18 cellular contexts compared by ENCODE assay signal in the genomic region with DNA sequence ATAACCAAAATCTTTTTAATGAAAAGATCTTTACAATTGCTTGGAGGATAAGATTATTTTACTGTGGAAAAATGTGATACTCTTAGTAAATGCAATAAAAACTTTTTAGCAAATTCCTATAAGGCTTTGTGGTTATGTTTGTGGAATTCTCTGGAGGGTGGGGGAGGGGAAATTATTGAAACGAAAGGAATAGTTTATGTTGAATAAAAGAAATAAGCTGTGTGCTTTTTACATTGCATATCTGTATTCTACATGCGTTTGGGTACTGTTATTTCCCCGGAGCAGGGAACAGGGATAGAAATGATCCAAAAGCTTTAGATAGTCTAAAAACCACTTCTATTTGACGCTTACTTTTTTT.
DNase-seq lines count a peak whose midpoint lies in the region; ATAC-seq and TF ChIP-seq lines count a peak whose summit lies in the region.
"Had no signal": no experiment of that assay in that cellular context is flagged by ENCODE, and none has a peak within 500 bp of the region (broad histone marks: within the 10 kb centered on the region; RNA-seq: fewer than 3 reads in every experiment).

No MANE protein-coding gene starts in this region.

- H2BK5ac ChIP-seq in IMR-90 (ENCODE audit: low read depth, low read length, poor library complexity, severe bottlenecking): no peak overlapping the region

- no peaks in the 10 kb centered on the region for H3K4me1 Mint-ChIP-seq in activated CD4-positive, alpha-beta memory T cell treated with anti-CD3 and anti-CD28 coated beads, Interleukin-2, amount 10 ng/mL, durations not matched to agents 7 days and 5 days

- no peak for TF ChIP-seq EP300 in suprapubic skin (IDR thresholded peaks at IDR 0.05)

- TF ChIP-seq CTCF in IMR-90 (conservative IDR thresholded peaks at IDR 0.05; ENCODE audit: low read depth, low read length): no peak
- TF ChIP-seq CTCF in retinal pigment epithelial cell (conservative IDR thresholded peaks at IDR 0.05; ENCODE audit: low read depth, low read length): no peak
- TF ChIP-seq CTCF in suprapubic skin (IDR thresholded peaks at IDR 0.05): no peak

- CTCF ChIA-PET in IMR-90 (lab: Yijun Ruan, JAX): interaction anchor here (1.2 to 2.5 kb wide), 2 partner anchors 28 to 173 kb away, joined by 3 to 6 read pairs; a partner anchor contains a TSS
- CTCF ChIA-PET in activated CD4-positive, alpha-beta memory T cell treated with anti-CD3 and anti-CD28 coated beads, Interleukin-2, amount 10 ng/mL, durations not matched to agents 7 days and 5 days (lab: Charles Lee): interaction anchor here (1.0 kb wide), 1 partner anchor 28 kb away, joined by 3 read pairs; a partner anchor contains a TSS

- 0 out of 2 replicates have a peak overlapping the region, but pooled peaks have one; percentile 4 for H2BK20ac ChIP-seq in IMR-90 (ENCODE audit: low read depth, low read length)

- no peaks in the 10 kb centered on the region for H3K27me3 ChIP-seq in BLaER1 treated with 17β-estradiol and CSF1 and Interleukin-3, amounts not matched to agents 10 nM and 100 nM
- H3K27me3 ChIP-seq in IMR-90 (ENCODE audit: control insufficient read depth, insufficient read depth, low read length) (no peaks in the 10 kb centered on the region), suprapubic skin (no peaks in the 10 kb centered on the region)
- H3K27me3 ChIP-seq: MG63 had no signal

- no peak overlapping the region for H2BK120ac ChIP-seq in IMR-90 (ENCODE audit: low read depth, low read length)

- in situ Hi-C loops in IMR-90 (cut with MboI; ENCODE audit: low sequenced_read_pairs): no loop called here

- H2AK9ac ChIP-seq in IMR-90 (replicated peaks; ENCODE audit: low read depth, low read length, poor library complexity): no peak overlapping the region

- H3K9ac ChIP-seq in BLaER1 treated with 17β-estradiol and CSF1 and Interleukin-3, amounts not matched to agents 10 nM and 100 nM: no peak overlapping the region
- no peak overlapping the region for H3K9ac ChIP-seq in IMR-90 (ENCODE audit: low read depth, low read length)
- H3K9ac ChIP-seq: SK-N-SH had no signal

- DNase-seq in IMR-90 (no peak), epithelial cell of prostate (ENCODE audit: low read depth, low spot score) (no peak), retinal pigment epithelial cell (ENCODE audit: low read depth) (peak; percentile 21), NCI-H510A (lab: John Stamatoyannopoulos, UW) (no peak), suprapubic skin (ENCODE audit: low spot score in 2 of 2) (no peak)
- no peak for DNase-seq in activated CD4-positive, alpha-beta memory T cell treated with anti-CD3 and anti-CD28 coated beads, Interleukin-2, amount 10 ng/mL, durations not matched to agents 7 days and 5 days
- DNase-seq: Caco-2, DMS153, GOT3, MG63, NCI-H1092, NCI-H146, NCI-H2081, SK-N-SH had no signal

- H4K8ac ChIP-seq in IMR-90 (ENCODE audit: low read depth in 2 of 2, low read length in 2 of 2): no peak overlapping the region

- H2AK5ac ChIP-seq in IMR-90 (ENCODE audit: low read depth, low read length): no peak overlapping the region

- H3K36me3 ChIP-seq in BLaER1 treated with 17β-estradiol and CSF1 and Interleukin-3, amounts not matched to agents 10 nM and 100 nM: peaks cover 0 to 8% (median 0%) of the 10 kb centered on the region in 11 experiments; a peak in 4 of 22 replicates
- no peaks in the 10 kb centered on the region for H3K36me3 ChIP-seq in IMR-90 (ENCODE audit: control insufficient read depth, insufficient read depth, low read length)
- H3K36me3 ChIP-seq in suprapubic skin: no peaks in the 10 kb centered on the region
- H3K36me3 ChIP-seq: MG63 had no signal

- no peak overlapping the region for H3K56ac ChIP-seq in IMR-90 (ENCODE audit: extremely low read depth, insufficient read depth, low read length)

- H3K4me2 ChIP-seq in BLaER1 treated with 17β-estradiol and CSF1 and Interleukin-3, amounts not matched to agents 10 nM and 100 nM: peak overlapping the region in 2 of 11 experiments; percentile 29 to 71; a peak in 1 of 22 replicates
- no peak overlapping the region for H3K4me2 ChIP-seq in IMR-90 (ENCODE audit: low read depth, low read length)
- H3K4me2 ChIP-seq: SK-N-SH had no signal

- no peaks in the 10 kb centered on the region for H3K79me1 ChIP-seq in IMR-90 (ENCODE audit: low read depth in 1 of 2, low read length in 2 of 2)

- dilution Hi-C loops in IMR-90 (cut with HindIII; ENCODE audit: low sequenced_read_pairs, unreplicated experiment): no loop called here

- no peak for TF ChIP-seq POLR2A in IMR-90 (IDR thresholded peaks at IDR 0.05; ENCODE audit: low read depth, low read length)
- no peak for TF ChIP-seq POLR2A in suprapubic skin (IDR thresholded peaks at IDR 0.05)

- H3K9me1 ChIP-seq in IMR-90 (ENCODE audit: insufficient read depth, low read length): peaks cover 7% of the 10 kb centered on the region; the same call in 1 of the 2 replicates

- H2BK15ac ChIP-seq in IMR-90 (ENCODE audit: low read depth, low read length): no peak overlapping the region

- ATAC-seq in IMR-90 (ENCODE audit: low read depth) (no peak), GM19395 (IDR thresholded peaks at IDR 0.05; ENCODE audit: unreplicated experiment) (no peak)
- ATAC-seq: HepG2, Panc1 had no signal

- BruUV-seq in IMR-90 (replicated peaks; lab: Mats Ljungman, UMichigan): no TSS peak

- H4K91ac ChIP-seq in IMR-90 (ENCODE audit: insufficient read depth, low read depth, low read length): no peak overlapping the region

- H3K36me3 Mint-ChIP-seq in activated CD4-positive, alpha-beta memory T cell treated with anti-CD3 and anti-CD28 coated beads, Interleukin-2, amount 10 ng/mL, durations not matched to agents 7 days and 5 days (ENCODE audit: low read depth): no peaks in the 10 kb centered on the region

- H3K4me3 Mint-ChIP-seq in activated CD4-positive, alpha-beta memory T cell treated with anti-CD3 and anti-CD28 coated beads, Interleukin-2, amount 10 ng/mL, durations not matched to agents 7 days and 5 days: no peak overlapping the region

- H3K9me3 Mint-ChIP-seq in activated CD4-positive, alpha-beta memory T cell treated with anti-CD3 and anti-CD28 coated beads, Interleukin-2, amount 10 ng/mL, durations not matched to agents 7 days and 5 days: no peaks in the 10 kb centered on the region

- no peak overlapping the region for H2AFZ ChIP-seq in IMR-90 (replicated peaks; ENCODE audit: low read length, poor library complexity)

- WGBS in IMR-90 (ENCODE audit: extremely low coverage in 2 of 2, insufficient read length in 1 of 2), 2 experiments: 100% methylated on average over 1 of the region's 4 CpGs; no CpG with 5 or more reads in 1 of the 2 experiments
- WGBS in suprapubic skin: 85% methylated on average over 4 of the region's 4 CpGs

- H3K27me3 Mint-ChIP-seq in activated CD4-positive, alpha-beta memory T cell treated with anti-CD3 and anti-CD28 coated beads, Interleukin-2, amount 10 ng/mL, durations not matched to agents 7 days and 5 days: peaks cover 10% of the 10 kb centered on the region

- H3K14ac ChIP-seq in IMR-90 (replicated peaks; ENCODE audit: low read depth, low read length): no peak overlapping the region

- POLR2A ChIA-PET in IMR-90 (lab: Charles Lee; ENCODE audit: unreplicated experiment): interaction anchor here (0.5 kb wide), 1 partner anchor 152 kb away, joined by 3 read pairs; no protein-coding TSS in a partner anchor
- POLR2A ChIA-PET in activated CD4-positive, alpha-beta memory T cell treated with anti-CD3 and anti-CD28 coated beads, Interleukin-2, amount 10 ng/mL, durations not matched to agents 7 days and 5 days (lab: Charles Lee): interaction anchor here (0.7 kb wide), 1 partner anchor 45 kb away, joined by 3 read pairs; no protein-coding TSS in a partner anchor

- no peak overlapping the region for H3K27ac Mint-ChIP-seq in activated CD4-positive, alpha-beta memory T cell treated with anti-CD3 and anti-CD28 coated beads, Interleukin-2, amount 10 ng/mL, durations not matched to agents 7 days and 5 days

- peaks cover 0 to 44% (median 12%) of the 10 kb centered on the region in 10 experiments; a peak in 14 of 20 replicates for H3K4me1 ChIP-seq in BLaER1 treated with 17β-estradiol and CSF1 and Interleukin-3, amounts not matched to agents 10 nM and 100 nM
- peaks cover 10% of the 10 kb centered on the region for H3K4me1 ChIP-seq in IMR-90 (ENCODE audit: control insufficient read depth, insufficient read depth, low read length)
- no peaks in the 10 kb centered on the region for H3K4me1 ChIP-seq in suprapubic skin
- H3K4me1 ChIP-seq: Caco-2 had no signal

- no peak overlapping the region for H4K5ac ChIP-seq in IMR-90 (ENCODE audit: low read depth, low read length)

- H3K18ac ChIP-seq in IMR-90 (ENCODE audit: low read depth, low read length): no peak overlapping the region

- peak overlapping the region in 6 of 11 experiments; percentile 28 to 65 (median 56); a peak in 8 of 22 replicates for H3K27ac ChIP-seq in BLaER1 treated with 17β-estradiol and CSF1 and Interleukin-3, amounts not matched to agents 10 nM and 100 nM
- H3K27ac ChIP-seq in IMR-90 (ENCODE audit: insufficient read depth, low read length) (no peak overlapping the region), epithelial cell of prostate (peak overlapping the region; percentile 96), suprapubic skin (no peak overlapping the region)

- no peaks in the 10 kb centered on the region for H3K9me3 ChIP-seq in BLaER1 treated with 17β-estradiol and CSF1 and Interleukin-3, amounts not matched to agents 10 nM and 100 nM (replicated peaks in 1 of 11)
- H3K9me3 ChIP-seq in IMR-90 (ENCODE audit: control insufficient read depth, insufficient read depth, low read length) (no peaks in the 10 kb centered on the region), suprapubic skin (no peaks in the 10 kb centered on the region)
- H3K9me3 ChIP-seq: Caco-2, MG63, SK-N-SH had no signal

- H3K4me3 ChIP-seq in BLaER1 treated with 17β-estradiol and CSF1 and Interleukin-3, amounts not matched to agents 10 nM and 100 nM: no peak overlapping the region
- H3K4me3 ChIP-seq in IMR-90 (ENCODE audit: insufficient read depth, low read depth, low read length) (no peak overlapping the region), retinal pigment epithelial cell (ENCODE audit: low read length) (no peak overlapping the region), suprapubic skin (no peak overlapping the region)
- H3K4me3 ChIP-seq: MG63 had no signal

- H4K20me1 ChIP-seq in BLaER1 treated with 17β-estradiol and CSF1 and Interleukin-3, amounts not matched to agents 10 nM and 100 nM: peaks cover 0 to 9% (median 0%) of the 10 kb centered on the region in 11 experiments; a peak in 1 of 22 replicates
- H4K20me1 ChIP-seq in IMR-90 (ENCODE audit: insufficient read depth, low read length): no peaks in the 10 kb centered on the region; the same call in 1 of the 2 replicates

- TF ChIP-seq RAD21 in IMR-90 (IDR thresholded peaks at IDR 0.05; ENCODE audit: low read length): no peak

- intact Hi-C loops in IMR-90 (cut with micrococcal nuclease): no loop called here

- H3K4ac ChIP-seq in IMR-90 (ENCODE audit: low read depth, low read length): no peak overlapping the region

- no peak overlapping the region for H3K23ac ChIP-seq in IMR-90 (ENCODE audit: low read depth, low read length)

TF ChIP-seq in IMR-90, 13 proteins besides CTCF, POLR2A, EP300 and RAD21 (continues in another document):
- TF ChIP-seq MAZ (IDR thresholded peaks at IDR 0.05; ENCODE audit: borderline replicate concordance, low read depth, low read length): no peak

Comparison
In these comparisons a context has a peak if more than half of its experiments do, and no peak if none do; other contexts are left out.
1. H3K27ac ChIP-seq: peak in BLaER1 treated with 17β-estradiol and CSF1 and Interleukin-3, amounts not matched to agents 10 nM and 100 nM (6 of 11) and epithelial cell of prostate (single experiment); none in IMR-90 (single experiment) and suprapubic skin (single experiment).